ENCODE assay signal across 16 cellular contexts in the genomic region with DNA sequence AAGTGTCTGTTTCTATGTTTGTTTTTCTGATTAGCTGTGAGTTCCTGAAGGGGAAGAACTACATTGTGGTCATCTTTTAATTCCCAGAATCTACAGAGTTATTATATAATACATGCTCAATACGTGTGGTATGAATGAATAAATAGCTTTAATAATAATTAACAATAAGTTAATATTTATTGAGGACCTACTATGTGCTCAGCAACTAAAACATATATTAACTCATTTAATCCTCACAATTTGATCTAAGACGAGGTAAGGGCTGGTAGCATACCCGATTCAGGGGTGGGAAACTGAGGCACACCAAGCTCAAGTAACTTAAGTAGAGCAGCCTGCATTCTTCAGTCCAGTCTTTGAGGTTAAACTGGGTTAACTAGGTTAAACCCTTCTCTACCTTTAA.
DNase-seq lines count a peak whose midpoint lies in the region; ATAC-seq, FAIRE-seq and TF ChIP-seq lines count a peak whose summit lies in the region.
"Had no signal": no experiment of that assay in that cellular context is flagged by ENCODE, and none has a peak within 500 bp of the region (broad histone marks: within the 10 kb centered on the region; RNA-seq: fewer than 3 reads in every experiment).

No MANE protein-coding gene starts in this region.

- no peak for ATAC-seq in HepG2
- no peak for ATAC-seq in right lobe of liver
- no peak for ATAC-seq in activated B cell treated with CpG ODN at 0.5 μM for 24 hours (ENCODE audit: low read depth)
- ATAC-seq in GM21619 (IDR thresholded peaks at IDR 0.05; ENCODE audit: unreplicated experiment): no peak

- CTCF ChIA-PET in HepG2 (lab: Yijun Ruan, JAX; ENCODE audit: low intra/inter-chr PET ratio, low total read pairs) (no interaction called here), activated B cell treated with CpG ODN at 0.5 μM for 24 hours (lab: Charles Lee) (no interaction called here), Calu3 (lab: Charles Lee) (no interaction called here)

- no peak for FAIRE-seq in HepG2 (lab: Jason Lieb, UNC)
- FAIRE-seq: G401.6, GM12892 had no signal

- TF ChIP-seq EP300 in HepG2 (IDR thresholded peaks at IDR 0.05; ENCODE audit: low read depth in 2 of 2, low read length in 2 of 2) (no peak), HepG2 (CRISPR knock-in tag; IDR thresholded peaks at IDR 0.05; ENCODE audit: borderline replicate concordance) (no peak)

- H3K4me1 Mint-ChIP-seq in activated B cell treated with CpG ODN at 0.5 μM for 24 hours: peaks cover 95% of the 10 kb centered on the region
- peaks cover 28% of the 10 kb centered on the region for H3K4me1 Mint-ChIP-seq in Calu3 (ENCODE audit: low read depth, unreplicated experiment)

- POLR2A ChIA-PET in HepG2 (lab: Yijun Ruan, JAX) (no interaction called here), activated B cell treated with CpG ODN at 0.5 μM for 24 hours (lab: Charles Lee) (interaction anchor here (0.5 to 1.3 kb wide), 4 partner anchors 19 to 105 kb away, joined by 3 to 5 read pairs (median 4); no protein-coding TSS in a partner anchor)

- H3K9ac ChIP-seq in HepG2 (ENCODE audit: insufficient read depth, low read depth, low read length): no peak overlapping the region
- no peak overlapping the region for H3K9ac ChIP-seq in muscle layer of colon (ENCODE audit: low read length)

- H3K4me3 Mint-ChIP-seq in activated B cell treated with CpG ODN at 0.5 μM for 24 hours: no peak overlapping the region
- H3K4me3 Mint-ChIP-seq in Calu3 (ENCODE audit: low read depth, unreplicated experiment): no peak overlapping the region

- 94% methylated on average over 3 of the region's 3 CpGs for WGBS in HepG2 (ENCODE audit: low lambda C conversion rate)
- WGBS in right lobe of liver (ENCODE audit: insufficient coverage, low coverage, low lambda C conversion rate, missing lambda C conversion rate): 88% methylated on average over 3 of the region's 3 CpGs

- no peaks in the 10 kb centered on the region for H3K9me3 ChIP-seq in HepG2 (ENCODE audit: low read length)
- no peaks in the 10 kb centered on the region for H3K9me3 ChIP-seq in right lobe of liver
- H3K9me3 ChIP-seq in muscle layer of colon (ENCODE audit: low read length): no peaks in the 10 kb centered on the region
- H3K9me3 ChIP-seq: BE2C, HAP-1 had no signal

- H4K20me1 ChIP-seq in HepG2 (ENCODE audit: insufficient read depth, low read length): 0 out of 2 replicates have a peak, but pooled peaks cover 10% of the 10 kb centered on the region

- H3K27ac Mint-ChIP-seq in activated B cell treated with CpG ODN at 0.5 μM for 24 hours: peak overlapping the region; percentile 91
- H3K27ac Mint-ChIP-seq in Calu3 (ENCODE audit: unreplicated experiment): no peak overlapping the region

- H3K4me1 ChIP-seq in HepG2 (ENCODE audit: insufficient read depth, low read length) (peaks cover 47% of the 10 kb centered on the region), right lobe of liver (peaks cover 0 to 24% (median 11%) of the 10 kb centered on the region in 4 donors), muscle layer of colon (ENCODE audit: insufficient read depth, low read length) (peaks cover 57% of the 10 kb centered on the region)
- H3K4me1 ChIP-seq: BE2C had no signal

- intact Hi-C loops in HepG2 (cut with micrococcal nuclease; ENCODE audit: unreplicated experiment) (no loop called here), right lobe of liver (cut with DNase I) (no loop called here), activated B cell treated with CpG ODN at 0.5 μM for 24 hours (cut with micrococcal nuclease) (loop anchor here (2.0 kb wide), 1 partner anchor 15 kb away; no protein-coding TSS in a partner anchor), Calu3 (cut with micrococcal nuclease; ENCODE audit: unreplicated experiment) (loop anchor here (5.0 kb wide), 1 partner anchor 33 kb away; no protein-coding TSS in a partner anchor)

- DNase-seq in HepG2 (ENCODE audit: low spot score) (no peak), right lobe of liver (no peak), activated B cell treated with CpG ODN at 0.5 μM for 24 hours (no peak), cortex of kidney (lab: John Stamatoyannopoulos, UW) (no peak), Calu3 (no peak)
- DNase-seq: BE2C, DMS79, IMR-90, NCI-H2227 treated with DMSO at 0.1 percent for 48 hours, NCI-H526, SIG-M5 had no signal

- H2AFZ ChIP-seq in HepG2 (ENCODE audit: low read length): no peak overlapping the region

- H3K27me3 ChIP-seq in HepG2 (ENCODE audit: control insufficient read depth in 1 of 2, insufficient read depth in 2 of 2, low read length in 2 of 2) (no peaks in the 10 kb centered on the region), right lobe of liver (no peaks in the 10 kb centered on the region), muscle layer of colon (ENCODE audit: control insufficient read depth in 1 of 2, insufficient read depth in 2 of 2, low read length in 2 of 2) (no peaks in the 10 kb centered on the region)
- H3K27me3 ChIP-seq: BE2C had no signal

- peaks cover 95% of the 10 kb centered on the region for H3K36me3 Mint-ChIP-seq in activated B cell treated with CpG ODN at 0.5 μM for 24 hours (ENCODE audit: low read depth)
- H3K36me3 Mint-ChIP-seq in Calu3 (ENCODE audit: insufficient read depth, unreplicated experiment): peaks cover 6% of the 10 kb centered on the region

- H3K9me3 Mint-ChIP-seq in activated B cell treated with CpG ODN at 0.5 μM for 24 hours (no peaks in the 10 kb centered on the region), Calu3 (ENCODE audit: low read depth, unreplicated experiment) (no peaks in the 10 kb centered on the region)

- in situ Hi-C loops in HepG2 (cut with HindIII; ENCODE audit: extremely low pct_ligation_motif_present, low pct_unique_long_range_greater_than_20kb): no loop called here

- H3K36me3 ChIP-seq in HepG2 (replicated peaks in 1 of 2; ENCODE audit: control insufficient read depth in 1 of 2, insufficient read depth in 2 of 2, low read length in 2 of 2) (peaks cover 10 to 32% of the 10 kb centered on the region in 2 experiments), right lobe of liver (no peaks in the 10 kb centered on the region), muscle layer of colon (ENCODE audit: insufficient read depth, low read length) (peaks cover 6% of the 10 kb centered on the region)
- H3K36me3 ChIP-seq: BE2C, HAP-1 had no signal

- H3K79me2 ChIP-seq in HepG2 (ENCODE audit: insufficient read depth, low read length): peaks cover 28% of the 10 kb centered on the region

- TF ChIP-seq POLR2A in HepG2 (IDR thresholded peaks at IDR 0.05; ENCODE audit: insufficient read depth in 1 of 2, low read depth in 2 of 2, low read length in 2 of 2) (no peak), right lobe of liver (IDR thresholded peaks at IDR 0.05) (no peak)

- H3K4me2 ChIP-seq in HepG2 (ENCODE audit: low read depth, low read length): no peak overlapping the region

- H3K27ac ChIP-seq in HepG2 (ENCODE audit: extremely low read length, insufficient read depth, low read length) (no peak overlapping the region), right lobe of liver (no peak overlapping the region), muscle layer of colon (ENCODE audit: low read depth, low read length) (peak overlapping the region; percentile 19)

- no peak for TF ChIP-seq RAD21 in HepG2 (CRISPR knock-in tag; IDR thresholded peaks at IDR 0.05)

- no peaks in the 10 kb centered on the region for H3K27me3 Mint-ChIP-seq in activated B cell treated with CpG ODN at 0.5 μM for 24 hours
- no peaks in the 10 kb centered on the region for H3K27me3 Mint-ChIP-seq in Calu3 (ENCODE audit: unreplicated experiment)

- no peak overlapping the region for H3K4me3 ChIP-seq in HepG2 (replicated peaks in 1 of 3; ENCODE audit: insufficient read depth in 1 of 3, low read depth in 2 of 3, low read length in 3 of 3)
- H3K4me3 ChIP-seq in right lobe of liver: no peak overlapping the region
- no peak overlapping the region for H3K4me3 ChIP-seq in muscle layer of colon (ENCODE audit: low read depth in 1 of 2, low read length in 2 of 2)
- H3K4me3 ChIP-seq: HAP-1 had no signal

- BruUV-seq in HepG2 (replicated peaks; lab: Mats Ljungman, UMichigan) (no TSS peak), Calu3 (replicated peaks; lab: Mats Ljungman, UMichigan) (no TSS peak)

- TF ChIP-seq CTCF in HepG2 (CRISPR knock-in tag; IDR thresholded peaks at IDR 0.05) (no peak), right lobe of liver (IDR thresholded peaks at IDR 0.05) (no peak), activated B cell treated with CpG ODN at 0.5 μM for 24 hours (IDR thresholded peaks at IDR 0.05) (no peak), Calu3 (IDR thresholded peaks at IDR 0.05; ENCODE audit: unreplicated experiment) (no peak)

TF ChIP-seq in HepG2, 621 proteins besides CTCF, POLR2A, EP300 and RAD21:
- TF ChIP-seq, protein P1, sequence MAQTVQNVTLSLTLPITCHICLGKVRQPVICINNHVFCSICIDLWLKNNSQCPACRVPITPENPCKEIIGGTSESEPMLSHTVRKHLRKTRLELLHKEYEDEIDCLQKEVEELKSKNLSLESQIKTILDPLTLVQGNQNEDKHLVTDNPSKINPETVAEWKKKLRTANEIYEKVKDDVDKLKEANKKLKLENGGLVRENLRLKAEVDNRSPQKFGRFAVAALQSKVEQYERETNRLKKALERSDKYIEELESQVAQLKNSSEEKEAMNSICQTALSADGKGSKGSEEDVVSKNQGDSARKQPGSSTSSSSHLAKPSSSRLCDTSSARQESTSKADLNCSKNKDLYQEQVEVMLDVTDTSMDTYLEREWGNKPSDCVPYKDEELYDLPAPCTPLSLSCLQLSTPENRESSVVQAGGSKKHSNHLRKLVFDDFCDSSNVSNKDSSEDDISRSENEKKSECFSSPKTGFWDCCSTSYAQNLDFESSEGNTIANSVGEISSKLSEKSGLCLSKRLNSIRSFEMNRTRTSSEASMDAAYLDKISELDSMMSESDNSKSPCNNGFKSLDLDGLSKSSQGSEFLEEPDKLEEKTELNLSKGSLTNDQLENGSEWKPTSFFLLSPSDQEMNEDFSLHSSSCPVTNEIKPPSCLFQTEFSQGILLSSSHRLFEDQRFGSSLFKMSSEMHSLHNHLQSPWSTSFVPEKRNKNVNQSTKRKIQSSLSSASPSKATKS (CRISPR knock-in tag; IDR thresholded peaks at IDR 0.05): no peak
- peak; percentile 92 for TF ChIP-seq ZKSCAN1 (IDR thresholded peaks at IDR 0.05; ENCODE audit: low read length)

Comparison
In these comparisons a context has a peak if more than half of its experiments do, and no peak if none do; other contexts are left out.
1. intact Hi-C loops: an anchor here in activated B cell treated with CpG ODN at 0.5 μM for 24 hours (2.0 kb wide) and Calu3 (5.0 kb wide); none called in HepG2 and right lobe of liver.